ENCODE assay signal across 2 cellular contexts in genomic region chr20:50583422-50584150, GRCh38.
TF ChIP-seq lines count a peak whose summit lies in the region.

No MANE protein-coding gene starts in this region.

TF ChIP-seq in IMR-90, 13 proteins besides CTCF, POLR2A, EP300 and RAD21 (continued from another document):
- TF ChIP-seq SMC3 (IDR thresholded peaks at IDR 0.05; ENCODE audit: low read depth, low read length) (no peak), CHD1 (IDR thresholded peaks at IDR 0.05; ENCODE audit: low read depth, low read length) (no peak), CEBPB (IDR thresholded peaks at IDR 0.05; ENCODE audit: low read depth, low read length) (no peak), NFE2L2 (IDR thresholded peaks at IDR 0.05; ENCODE audit: low read depth, low read length) (no peak), ELK1 (IDR thresholded peaks at IDR 0.05; ENCODE audit: borderline replicate concordance, low read depth, low read length) (no peak), MXI1 (IDR thresholded peaks at IDR 0.05; ENCODE audit: borderline replicate concordance, low read depth, low read length) (no peak), FOS (IDR thresholded peaks at IDR 0.05; ENCODE audit: low read depth, low read length) (no peak), MAFK (IDR thresholded peaks at IDR 0.05; ENCODE audit: low read depth, low read length) (no peak)

TF ChIP-seq in K562, 482 proteins besides CTCF, POLR2A, EP300 and RAD21 (continued from another document):
- TF ChIP-seq SPI1 (IDR thresholded peaks at IDR 0.05; ENCODE audit: borderline replicate concordance, low read depth, low read length) (no peak), SAP30 (IDR thresholded peaks at IDR 0.05; ENCODE audit: borderline replicate concordance, insufficient read depth, low read depth, low read length, poor library complexity, severe bottlenecking) (no peak), POLR2G (IDR thresholded peaks at IDR 0.05; ENCODE audit: low read depth, low read length) (peak; percentile 50; the same call in 1 of the 2 replicates), MITF (IDR thresholded peaks at IDR 0.05) (no peak), SAFB2 (IDR thresholded peaks at IDR 0.05; ENCODE audit: borderline replicate concordance, low read depth, low read length, severe bottlenecking) (no peak), NFIC (IDR thresholded peaks at IDR 0.05) (no peak), ZNF239 (CRISPR knock-in tag; IDR thresholded peaks at IDR 0.05) (no peak)
